ENCODE assay signal across 17 cellular contexts in genomic region chr2:19359456-19359855, GRCh38. TPM values are rescaled to one million over a fixed set of nuclear protein-coding genes. Genes with fewer than 3 reads are reported as not detected.
A peak's percentile ranks its signal among the peaks of the same experiment; 100 is the strongest.
DNase-seq lines count a peak whose midpoint lies in the region; ATAC-seq and TF ChIP-seq lines count a peak whose summit lies in the region.
"Had no signal": no experiment of that assay in that cellular context is flagged by ENCODE, and none has a peak within 500 bp of the region (broad histone marks: within the 10 kb centered on the region; RNA-seq: fewer than 3 reads in every experiment).

No MANE protein-coding gene starts in this region.

- H3K36me3 Mint-ChIP-seq in Caco-2 (ENCODE audit: insufficient read depth, unreplicated experiment): no peaks in the 10 kb centered on the region

- DNase-seq in Caco-2 (no peak), IMR-90 (no peak), fibroblast of lung (ENCODE audit: low read depth in 2 of 2) (no peak), sigmoid colon (no peak), NCI-H524 (lab: John Stamatoyannopoulos, UW) (no peak), NOMO-1 treated with dmso at 0.1 percent for 144 hours (lab: John Stamatoyannopoulos, UW; ENCODE audit: unreplicated experiment) (no peak)
- DNase-seq: activated CD4-positive, CD25-positive, alpha-beta regulatory T cell; DMS153; effector CD8-positive, alpha-beta T cell; HCEC 1CT; Kasumi-1; left cardiac atrium; mucosa of descending colon; NCI-H1417 had no signal

- no peak for TF ChIP-seq CTCF in Caco-2 (IDR thresholded peaks at IDR 0.05; ENCODE audit: insufficient read depth in 1 of 2, low read depth in 1 of 2, low read length in 1 of 2, severe bottlenecking in 1 of 2, unreplicated experiment in 1 of 2)
- TF ChIP-seq CTCF in IMR-90 (conservative IDR thresholded peaks at IDR 0.05; ENCODE audit: low read depth, low read length): no peak
- no peak for TF ChIP-seq CTCF in fibroblast of lung (conservative IDR thresholded peaks at IDR 0.05 in 1 of 2, IDR thresholded peaks at IDR 0.05 in 1 of 2; ENCODE audit: low read depth in 1 of 2, low read length in 2 of 2)
- no peak for TF ChIP-seq CTCF in sigmoid colon (IDR thresholded peaks at IDR 0.05)

- H3K27me3 ChIP-seq in Caco-2 (replicated peaks; ENCODE audit: control insufficient read depth, insufficient read depth, low read length) (no peaks in the 10 kb centered on the region), IMR-90 (ENCODE audit: control insufficient read depth, insufficient read depth, low read length) (peaks cover 4% of the 10 kb centered on the region; the same call in 1 of the 2 replicates), fibroblast of lung (ENCODE audit: control insufficient read depth, insufficient read depth, low read length) (no peaks in the 10 kb centered on the region), sigmoid colon (peaks cover 0 to 72% (median 0%) of the 10 kb centered on the region in 3 donors)

- peaks cover 12% of the 10 kb centered on the region for H3K27me3 Mint-ChIP-seq in Caco-2 (ENCODE audit: insufficient read depth, unreplicated experiment)

- TF ChIP-seq POLR2A in IMR-90 (IDR thresholded peaks at IDR 0.05; ENCODE audit: low read depth, low read length): no peak
- TF ChIP-seq POLR2A in sigmoid colon (IDR thresholded peaks at IDR 0.05): no peak

- no peak overlapping the region for H2AK9ac ChIP-seq in IMR-90 (replicated peaks; ENCODE audit: low read depth, low read length, poor library complexity)

- H2BK20ac ChIP-seq in IMR-90 (ENCODE audit: low read depth, low read length): peak overlapping the region; percentile 75; the same call in 1 of the 2 replicates

- no peaks in the 10 kb centered on the region for H3K36me3 ChIP-seq in Caco-2 (ENCODE audit: control insufficient read depth, insufficient read depth, low read length)
- H3K36me3 ChIP-seq in IMR-90 (ENCODE audit: control insufficient read depth, insufficient read depth, low read length): peaks cover 4% of the 10 kb centered on the region; the same call in 1 of the 2 replicates
- H3K36me3 ChIP-seq in fibroblast of lung (ENCODE audit: control insufficient read depth, insufficient read depth, low read length): peaks cover 2% of the 10 kb centered on the region
- no peaks in the 10 kb centered on the region for H3K36me3 ChIP-seq in sigmoid colon

- H3K79me1 ChIP-seq in IMR-90 (ENCODE audit: low read depth in 1 of 2, low read length in 2 of 2): peaks cover 3 to 33% of the 10 kb centered on the region in 2 experiments

- no peaks in the 10 kb centered on the region; the same call in 1 of the 2 replicates for H3K4me1 ChIP-seq in Caco-2
- H3K4me1 ChIP-seq in IMR-90 (ENCODE audit: control insufficient read depth, insufficient read depth, low read length): peaks cover 14% of the 10 kb centered on the region
- H3K4me1 ChIP-seq in fibroblast of lung (ENCODE audit: control insufficient read depth, extremely low read depth, insufficient read depth, low read length): peaks cover 8% of the 10 kb centered on the region
- H3K4me1 ChIP-seq in sigmoid colon: peaks cover 0 to 61% (median 32%) of the 10 kb centered on the region in 4 donors

- TF ChIP-seq RAD21 in IMR-90 (IDR thresholded peaks at IDR 0.05; ENCODE audit: low read length): no peak

- H2AFZ ChIP-seq in IMR-90 (replicated peaks; ENCODE audit: low read length, poor library complexity) (no peak overlapping the region), fibroblast of lung (ENCODE audit: low read length) (no peak overlapping the region)

- no peak overlapping the region for H4K91ac ChIP-seq in IMR-90 (ENCODE audit: insufficient read depth, low read depth, low read length)

- no peak overlapping the region for H2BK5ac ChIP-seq in IMR-90 (ENCODE audit: low read depth, low read length, poor library complexity, severe bottlenecking)

- H3K56ac ChIP-seq in IMR-90 (ENCODE audit: extremely low read depth, insufficient read depth, low read length): no peak overlapping the region

- H3K4me3 ChIP-seq in Caco-2 (ENCODE audit: low read depth, low read length) (no peak overlapping the region), IMR-90 (ENCODE audit: insufficient read depth, low read depth, low read length) (no peak overlapping the region), fibroblast of lung (replicated peaks in 1 of 4; ENCODE audit: control extremely low read depth in 1 of 4, insufficient read depth in 1 of 4, low read depth in 3 of 4, low read length in 4 of 4) (peak overlapping the region in 1 of 4 experiments; percentile 91), sigmoid colon (peak overlapping the region in 2 of 4 donors; percentile 64 to 76)
- H3K4me3 ChIP-seq: mucosa of descending colon had no signal

- peaks cover 9% of the 10 kb centered on the region for H3K9me1 ChIP-seq in IMR-90 (ENCODE audit: insufficient read depth, low read length)

- dilution Hi-C loops in IMR-90 (cut with HindIII; ENCODE audit: low sequenced_read_pairs, unreplicated experiment): no loop called here

- H3K23ac ChIP-seq in IMR-90 (ENCODE audit: low read depth, low read length): 0 out of 2 replicates have a peak overlapping the region, but pooled peaks have one; percentile 10

- no CpG with 5 or more reads among the region's 4 CpGs for WGBS in IMR-90 (ENCODE audit: extremely low coverage in 2 of 2, insufficient read length in 1 of 2), 2 experiments
- 71 to 86% methylated on average over 4 of the region's 4 CpGs for WGBS in sigmoid colon, 2 donors

- H3K9me3 ChIP-seq in Caco-2 (no peaks in the 10 kb centered on the region), IMR-90 (ENCODE audit: control insufficient read depth, insufficient read depth, low read length) (no peaks in the 10 kb centered on the region), fibroblast of lung (ENCODE audit: control insufficient read depth, insufficient read depth, low read depth, low read length) (no peaks in the 10 kb centered on the region), sigmoid colon (no peaks in the 10 kb centered on the region)
- H3K9me3 ChIP-seq: mucosa of descending colon had no signal

- H4K8ac ChIP-seq in IMR-90 (ENCODE audit: low read depth in 2 of 2, low read length in 2 of 2): peak overlapping the region in 1 of 2 experiments; percentile 96; a peak in 1 of 4 replicates

- H3K4me2 ChIP-seq in IMR-90 (ENCODE audit: low read depth, low read length) (no peak overlapping the region), fibroblast of lung (ENCODE audit: extremely low read depth, insufficient read depth, low read length) (peak overlapping the region; percentile 97)

- H3K79me2 ChIP-seq in fibroblast of lung (ENCODE audit: control insufficient read depth, insufficient read depth, low read length): peaks cover 39% of the 10 kb centered on the region

- H2BK15ac ChIP-seq in IMR-90 (ENCODE audit: low read depth, low read length): no peak overlapping the region

- in situ Hi-C loops in IMR-90 (cut with MboI; ENCODE audit: low sequenced_read_pairs): loop anchor here (10.0 kb wide), 1 partner anchor 235 kb away; no protein-coding TSS in a partner anchor

- ATAC-seq in IMR-90 (ENCODE audit: low read depth) (no peak), HG02981 (IDR thresholded peaks at IDR 0.05; ENCODE audit: unreplicated experiment) (no peak)

- H3K9me3 Mint-ChIP-seq in Caco-2 (ENCODE audit: unreplicated experiment): no peaks in the 10 kb centered on the region
- H3K9me3 Mint-ChIP-seq: central memory CD8-positive, alpha-beta T cell had no signal

- no peak overlapping the region for H3K27ac Mint-ChIP-seq in Caco-2 (ENCODE audit: unreplicated experiment)

- CTCF ChIA-PET in Caco-2 (lab: Charles Lee): interaction anchor here (0.6 kb wide), 1 partner anchor 10 kb away, joined by 5 read pairs; no protein-coding TSS in a partner anchor
- CTCF ChIA-PET in IMR-90 (lab: Yijun Ruan, JAX): interaction anchor here (1.3 kb wide), 1 partner anchor 239 kb away, joined by 3 read pairs; no protein-coding TSS in a partner anchor

- peak overlapping the region; percentile 80 for H3K4me3 Mint-ChIP-seq in Caco-2 (ENCODE audit: unreplicated experiment)

- H3K4ac ChIP-seq in IMR-90 (ENCODE audit: low read depth, low read length): peak overlapping the region; percentile 33; the same call in 1 of the 2 replicates

- no peak overlapping the region; the same call in 1 of the 2 replicates for H3K18ac ChIP-seq in IMR-90 (ENCODE audit: low read depth, low read length)

- intact Hi-C loops in Caco-2 (cut with micrococcal nuclease; ENCODE audit: unreplicated experiment) (loop anchor here (5.0 kb wide), 1 partner anchor 797 kb away; the partner anchor contains the start of gene RDH14), IMR-90 (cut with micrococcal nuclease) (loop anchor here (5.0 kb wide), 2 partner anchors 237 to 372 kb away; no protein-coding TSS in a partner anchor), sigmoid colon (cut with DNase I) (loop anchor here (2.0 to 5.0 kb wide), 3 partner anchors 383 to 693 kb away; partner anchors contain the start of gene LAPTM4A)

- BruUV-seq in Caco-2 (replicated peaks; lab: Mats Ljungman, UMichigan) (no TSS peak), IMR-90 (replicated peaks; lab: Mats Ljungman, UMichigan) (no TSS peak)

- peaks cover 27% of the 10 kb centered on the region for H4K20me1 ChIP-seq in IMR-90 (ENCODE audit: insufficient read depth, low read length)
- no peaks in the 10 kb centered on the region for H4K20me1 ChIP-seq in fibroblast of lung (ENCODE audit: control insufficient read depth, extremely low read depth, insufficient read depth, low read length)

- H3K9ac ChIP-seq in IMR-90 (ENCODE audit: low read depth, low read length) (no peak overlapping the region; the same call in 1 of the 2 replicates), fibroblast of lung (ENCODE audit: insufficient read depth, low read length) (no peak overlapping the region)

- no peak for TF ChIP-seq EP300 in sigmoid colon (IDR thresholded peaks at IDR 0.05)

- POLR2A ChIA-PET in Caco-2 (lab: Charles Lee) (interaction anchor here (2.1 kb wide), 1 partner anchor 12 kb away, joined by 12 read pairs; no protein-coding TSS in a partner anchor), IMR-90 (lab: Charles Lee; ENCODE audit: unreplicated experiment) (interaction anchor here (1.0 kb wide), 1 partner anchor 12 kb away, joined by 4 read pairs; no protein-coding TSS in a partner anchor)

- H3K4me1 Mint-ChIP-seq in Caco-2 (ENCODE audit: low read depth, unreplicated experiment): peaks cover 19% of the 10 kb centered on the region

- no peak overlapping the region for H2AK5ac ChIP-seq in IMR-90 (ENCODE audit: low read depth, low read length)

- no peak overlapping the region for H3K27ac ChIP-seq in IMR-90 (ENCODE audit: insufficient read depth, low read length)
- H3K27ac ChIP-seq in fibroblast of lung (ENCODE audit: insufficient read depth, low read length): no peak overlapping the region
- peak overlapping the region; percentile 82 to 94 (median 86) for H3K27ac ChIP-seq in sigmoid colon

- H3K14ac ChIP-seq in IMR-90 (replicated peaks; ENCODE audit: low read depth, low read length): no peak overlapping the region

- no peak overlapping the region for H2BK120ac ChIP-seq in IMR-90 (ENCODE audit: low read depth, low read length)

- no peak overlapping the region; the same call in 1 of the 2 replicates for H4K5ac ChIP-seq in IMR-90 (ENCODE audit: low read depth, low read length)

RNA-seq across cellular contexts. Expression of gene OSR1, which starts 1.0 kb away (rescaled TPM):
- total RNA-seq in Caco-2 (2022): 3.0 and 3.2 TPM in 2 replicates
- 12.4 and 14.7 TPM in 2 replicates for total RNA-seq in IMR-90 (2012; rRNA removed)
- polyA plus RNA-seq in IMR-90 (2012; rRNA removed): 48.0 and 51.9 TPM in 2 replicates
- 31.5 and 51.7 TPM in 2 replicates for polyA plus RNA-seq in IMR-90 (2012; cell fraction: cytosol; rRNA removed)
- 67.0 and 99.5 TPM in 2 replicates for polyA plus RNA-seq in IMR-90 (2012; cell fraction: nucleus; rRNA removed; ENCODE audit: low replicate concordance)
- 13.4 and 17.7 TPM in 2 replicates for total RNA-seq in fibroblast of lung
- 11.3 and 14.7 TPM in 2 replicates for polyA plus RNA-seq in fibroblast of lung
- 17.2 and 25.8 TPM in 2 replicates for polyA plus RNA-seq in fibroblast of lung (2012)
- 15.5 and 17.2 TPM in 2 replicates for polyA minus RNA-seq in fibroblast of lung (ENCODE audit: low replicate concordance)
- total RNA-seq in sigmoid colon: 10 to 100 TPM in 3 of 4 donors, 1 to 10 TPM in 1; 7.8 to 33.0 (median 19.7) TPM
- polyA plus RNA-seq in sigmoid colon: 1 to 10 TPM in 2 of 3 donors, under 1 TPM in 1; 0.69 to 6.2 (median 3.0) TPM
- total RNA-seq: T-helper 2 cell treated with Interferon-gamma antibody and Interleukin-4, amounts not matched to agents 100 ng/mL and 5 ng/mL, for 36 hours had no signal

Comparison
In these comparisons a context has a peak if more than half of its experiments do, and no peak if none do; other contexts are left out.
1. H3K27ac ChIP-seq: peak in sigmoid colon (4 of 4); none in IMR-90 (single experiment) and fibroblast of lung (single experiment).